ENCODE assay signal across 19 cellular contexts in the genomic region with DNA sequence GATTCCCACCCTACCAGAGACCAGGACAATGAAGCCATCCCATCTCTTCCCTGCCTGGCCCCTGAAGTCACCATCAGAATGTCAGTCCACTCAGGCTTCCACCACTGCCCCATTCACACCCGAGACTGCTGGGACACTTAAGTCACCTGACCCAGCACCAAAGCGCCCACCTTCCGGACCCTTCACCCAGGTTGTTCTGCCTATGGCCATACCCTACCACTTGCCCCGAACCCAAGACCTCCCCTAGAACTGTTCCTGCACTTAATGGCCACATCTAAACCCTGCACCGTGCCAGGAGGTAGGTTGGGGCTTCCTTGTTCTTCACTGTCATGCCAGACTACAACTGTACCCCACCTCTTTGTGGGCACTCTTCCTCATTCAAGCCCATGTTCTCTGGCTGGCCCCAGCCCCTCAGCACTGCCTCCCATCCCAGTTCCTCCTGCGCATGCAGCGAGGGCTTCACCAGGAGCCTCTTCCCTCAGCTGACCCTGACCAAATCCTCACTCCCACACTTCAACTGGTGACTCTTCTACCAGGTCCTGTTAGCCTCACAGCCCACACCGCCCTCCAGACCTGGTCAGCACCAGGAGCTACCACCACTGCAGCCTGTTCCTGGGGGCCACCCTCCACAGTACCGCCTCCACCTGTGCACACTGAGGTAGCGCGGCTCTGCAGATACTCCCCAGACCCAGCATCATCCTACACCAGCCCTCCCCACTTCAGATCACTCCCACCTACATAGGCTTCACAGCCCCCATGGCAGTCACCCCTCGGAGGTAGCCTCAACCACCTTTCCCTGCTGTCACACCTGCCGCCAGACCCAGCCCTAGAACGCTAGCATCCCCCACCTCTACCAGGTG. TPM values are rescaled to one million over a fixed set of nuclear protein-coding genes. Genes with fewer than 3 reads are reported as not detected.
DNase-seq lines count a peak whose midpoint lies in the region; FAIRE-seq and TF ChIP-seq lines count a peak whose summit lies in the region.
"Had no signal": no experiment of that assay in that cellular context is flagged by ENCODE, and none has a peak within 500 bp of the region (broad histone marks: within the 10 kb centered on the region; RNA-seq: fewer than 3 reads in every experiment).

No MANE protein-coding gene starts in this region.

- H3K27me3 Mint-ChIP-seq in activated T-cell treated with anti-CD3 and anti-CD28 coated beads, Interleukin-2, amount 50 U/mL, for 24 hours: peaks cover 23% of the 10 kb centered on the region

- H3K9me3 ChIP-seq in kidney (ENCODE audit: control insufficient read depth in 1 of 2, low read length in 2 of 2): no peaks in the 10 kb centered on the region
- no peaks in the 10 kb centered on the region for H3K9me3 ChIP-seq in trophoblast cell (ENCODE audit: insufficient read depth, low read depth, low read length)
- H3K9me3 ChIP-seq: A549 had no signal

- H3K4me1 ChIP-seq in kidney (ENCODE audit: control insufficient read depth in 1 of 2, insufficient read depth in 1 of 2, low read depth in 1 of 2, low read length in 2 of 2) (no peaks in the 10 kb centered on the region), trophoblast cell (ENCODE audit: control insufficient read depth in 1 of 2, insufficient read depth in 2 of 2, low read length in 2 of 2) (no peaks in the 10 kb centered on the region)
- H3K4me1 ChIP-seq: A549 had no signal

- no peak overlapping the region for H3K4me2 ChIP-seq in trophoblast cell (ENCODE audit: low read length)
- H3K4me2 ChIP-seq: A549 had no signal

- H4K12ac ChIP-seq in trophoblast cell (ENCODE audit: low read depth, low read length): no peak overlapping the region

- no peaks in the 10 kb centered on the region for H3K79me1 ChIP-seq in trophoblast cell (ENCODE audit: low read length)

- H3K4ac ChIP-seq in trophoblast cell (ENCODE audit: low read depth, low read length): no peak overlapping the region

- DNase-seq in activated T-cell treated with anti-CD3 and anti-CD28 coated beads, Interleukin-2, amount 50 U/mL, for 24 hours: no peak
- DNase-seq in activated T-cell treated with anti-CD3 and anti-CD28 coated beads, Interleukin-2, amount 50 U/mL, for 1 hour: no peak
- DNase-seq in HTR-8/SVneo (ENCODE audit: insufficient read length, low spot score) (no peak), kidney (peak; percentile 69), trophoblast cell (no peak), SW480 (ENCODE audit: low spot score) (no peak), T-helper 9 cell (no peak)
- DNase-seq in activated CD4-positive, alpha-beta T cell treated with anti-CD3 and anti-CD28 coated beads, Interleukin-2, amount 50 U/mL, for 48 hours: no peak
- DNase-seq: AML-193, Calu3, DMS79 treated with DMSO at 0.1 percent for 48 hours, GF-D8, GM23248 had no signal

- H3K18ac ChIP-seq in trophoblast cell (ENCODE audit: low read length): no peak overlapping the region

- H3K36me3 Mint-ChIP-seq in activated T-cell treated with anti-CD3 and anti-CD28 coated beads, Interleukin-2, amount 50 U/mL, for 24 hours (ENCODE audit: low read depth): peaks cover 18% of the 10 kb centered on the region

- no CpG with 5 or more reads among the region's 14 CpGs for WGBS in trophoblast cell (ENCODE audit: extremely low coverage, insufficient coverage, insufficient read length)

- no peaks in the 10 kb centered on the region for H3K9me3 Mint-ChIP-seq in activated T-cell treated with anti-CD3 and anti-CD28 coated beads, Interleukin-2, amount 50 U/mL, for 24 hours
- H3K9me3 Mint-ChIP-seq: CD4-positive, alpha-beta memory T cell had no signal

- H3K36me3 ChIP-seq in kidney (ENCODE audit: control insufficient read depth in 1 of 2, insufficient read depth in 2 of 2, low read length in 2 of 2): no peaks in the 10 kb centered on the region
- H3K36me3 ChIP-seq in trophoblast cell (ENCODE audit: control insufficient read depth in 1 of 2, insufficient read depth in 2 of 2, low read length in 2 of 2): no peaks in the 10 kb centered on the region

- peaks cover 13% of the 10 kb centered on the region for H3K4me1 Mint-ChIP-seq in activated T-cell treated with anti-CD3 and anti-CD28 coated beads, Interleukin-2, amount 50 U/mL, for 24 hours (ENCODE audit: low read depth)

- no peak overlapping the region for H2BK5ac ChIP-seq in trophoblast cell (ENCODE audit: low read depth, low read length, poor library complexity)

- no peak overlapping the region for H2BK12ac ChIP-seq in trophoblast cell (ENCODE audit: low read length)

- no peaks in the 10 kb centered on the region for H3K27me3 ChIP-seq in trophoblast cell (ENCODE audit: insufficient read depth, low read length)

- no peak overlapping the region for H2BK120ac ChIP-seq in trophoblast cell (ENCODE audit: insufficient read depth, low read length, poor library complexity)

- no peak overlapping the region for H3K9ac ChIP-seq in kidney (ENCODE audit: low read length in 2 of 2)
- H3K9ac ChIP-seq in trophoblast cell (ENCODE audit: low read length): no peak overlapping the region
- H3K9ac ChIP-seq: GM23248 had no signal

- no peak for TF ChIP-seq CTCF in kidney (IDR thresholded peaks at IDR 0.05; ENCODE audit: borderline replicate concordance, extremely low read depth, insufficient read depth)

- H2AFZ ChIP-seq in trophoblast cell (ENCODE audit: insufficient read depth, low read length, poor library complexity): no peak overlapping the region
- H2AFZ ChIP-seq: GM23248 had no signal

- no peak overlapping the region for H3K14ac ChIP-seq in trophoblast cell (ENCODE audit: low read length)

- no peak overlapping the region for H3K4me3 Mint-ChIP-seq in activated T-cell treated with anti-CD3 and anti-CD28 coated beads, Interleukin-2, amount 50 U/mL, for 24 hours

- H4K91ac ChIP-seq in trophoblast cell (ENCODE audit: low read depth, low read length): no peak overlapping the region

- H3K27ac ChIP-seq in kidney (ENCODE audit: low read depth in 2 of 2, low read length in 2 of 2) (no peak overlapping the region), trophoblast cell (ENCODE audit: low read depth, low read length) (no peak overlapping the region)
- H3K27ac ChIP-seq: 22Rv1, A549, C4-2B, GM23248 had no signal

- intact Hi-C loops in kidney (cut with DNase I): no loop called here

- H3K23ac ChIP-seq in trophoblast cell (ENCODE audit: low read length): no peak overlapping the region

- FAIRE-seq in HTR-8/SVneo (lab: Jason Lieb, UNC) (peak; percentile 64), kidney (lab: Jason Lieb, UNC) (no peak)
- FAIRE-seq: A549, H54 had no signal

- H3K4me3 ChIP-seq in kidney (ENCODE audit: low read length in 2 of 2) (no peak overlapping the region), trophoblast cell (ENCODE audit: low read depth, low read length) (peak overlapping the region; percentile 3)
- H3K4me3 ChIP-seq: A549, GM23248 had no signal

- H2AK5ac ChIP-seq in trophoblast cell (ENCODE audit: low read length): no peak overlapping the region

- H3K27ac Mint-ChIP-seq in activated T-cell treated with anti-CD3 and anti-CD28 coated beads, Interleukin-2, amount 50 U/mL, for 24 hours: peak overlapping the region; percentile 20

- no peak overlapping the region for H4K8ac ChIP-seq in trophoblast cell (ENCODE audit: low read depth, low read length)

- no peaks in the 10 kb centered on the region for H3K79me2 ChIP-seq in trophoblast cell (ENCODE audit: control insufficient read depth, insufficient read depth, low read length, poor library complexity)

RNA-seq across cellular contexts. Expression of a gene that starts 8.3 kb away (rescaled TPM):
- total RNA-seq in kidney: 1.4 TPM
- 4.8 TPM for polyA plus RNA-seq in kidney (ENCODE audit: insufficient read depth, low read depth, low replicate concordance)
- polyA plus RNA-seq in trophoblast cell (2013): 3.6 and 3.8 TPM in 2 replicates
- total RNA-seq: Calu3; CD4-positive, alpha-beta memory T cell; GM23248 had no signal
- polyA plus RNA-seq: BJ; CD4-positive, alpha-beta memory T cell; GM23248 had no signal

RNA-seq across cellular contexts. Expression of a gene that starts 13.7 kb away (rescaled TPM):
- not detected for total RNA-seq in kidney
- polyA plus RNA-seq in kidney (ENCODE audit: insufficient read depth, low read depth, low replicate concordance): not detected
- polyA plus RNA-seq in trophoblast cell (2013): 0.07 TPM in 1 of 2 replicates, not detected in the other
- total RNA-seq: Calu3, GM23248 had no signal
- polyA plus RNA-seq: A549, BJ, GM23248 had no signal

RNA-seq across cellular contexts. Expression of a gene that starts 20.6 kb away (rescaled TPM):
- 11.8 TPM for total RNA-seq in kidney
- 5.6 TPM for polyA plus RNA-seq in kidney (ENCODE audit: insufficient read depth, low read depth, low replicate concordance)
- polyA plus RNA-seq in trophoblast cell (2013): 4.0 and 4.5 TPM in 2 replicates
